10 cellular contexts compared by ENCODE assay signal in genomic region chr2:241595600-241596140, GRCh38. TPM values are rescaled to one million over a fixed set of nuclear protein-coding genes. Genes with fewer than 3 reads are reported as not detected.
DNase-seq lines count a peak whose midpoint lies in the region; ATAC-seq and TF ChIP-seq lines count a peak whose summit lies in the region.
"Had no signal": no experiment of that assay in that cellular context is flagged by ENCODE, and none has a peak within 500 bp of the region (broad histone marks: within the 10 kb centered on the region; RNA-seq: fewer than 3 reads in every experiment).

No MANE protein-coding gene starts in this region.

- no peak overlapping the region for H3K4me2 ChIP-seq in PC-3 (ENCODE audit: low read length)

- POLR2A ChIA-PET in PC-3 (lab: Charles Lee; ENCODE audit: unreplicated experiment) = no interaction called here

- no TSS peak for BruUV-seq in PC-3 (replicated peaks; lab: Mats Ljungman, UMichigan)

- intact Hi-C loops in PC-3 (cut with micrococcal nuclease) = no loop called here

- H3K36me3 ChIP-seq in PC-3 (ENCODE audit: low read depth, low read length) = peaks cover 4% of the 10 kb centered on the region; the same call in 1 of the 2 replicates

- no peak overlapping the region for H3K9ac ChIP-seq in PC-3 (ENCODE audit: low read length)

- no peaks in the 10 kb centered on the region for H3F3A ChIP-seq in PC-3 (ENCODE audit: low read length, unreplicated experiment)

- H3K79me2 ChIP-seq in PC-3 (ENCODE audit: low read length) = no peaks in the 10 kb centered on the region

- peak; percentile 25 for DNase-seq in PC-3
- DNase-seq in left lobe of liver (ENCODE audit: low spot score) = no peak
- DNase-seq in GM19238 (ENCODE audit: insufficient read length, low spot score) = no peak
- DNase-seq in C1 segment of cervical spinal cord (lab: John Stamatoyannopoulos, UW) = no peak
- DNase-seq: activated T-cell treated with anti-CD3 and anti-CD28 coated beads, Interleukin-2, amount 50 U/mL, for 48 hours; effector memory CD4-positive, alpha-beta T cell; SHP77 had no signal

- H3K9me2 ChIP-seq in PC-3 (replicated peaks; ENCODE audit: low read length) = no peaks in the 10 kb centered on the region

- H3K27ac ChIP-seq in PC-3 (ENCODE audit: low read length) = no peak overlapping the region
- H3K27ac ChIP-seq: tibial artery had no signal

- no peaks in the 10 kb centered on the region for H3K9me3 ChIP-seq in PC-3 (ENCODE audit: low read length)
- H3K9me3 ChIP-seq: tibial artery had no signal

- H3K27me3 ChIP-seq in PC-3 (ENCODE audit: low read length) = no peaks in the 10 kb centered on the region
- H3K27me3 ChIP-seq: tibial artery had no signal

- H2AFZ ChIP-seq in PC-3 (ENCODE audit: low read length) = no peak overlapping the region

- no peak overlapping the region for H3K4me3 ChIP-seq in PC-3 (ENCODE audit: low read length)
- H3K4me3 ChIP-seq: tibial artery had no signal

- no peaks in the 10 kb centered on the region for H3K4me1 ChIP-seq in PC-3 (ENCODE audit: insufficient read depth, low read length)
- H3K4me1 ChIP-seq: tibial artery had no signal

- TF ChIP-seq CTCF in GM12873 (IDR thresholded peaks at IDR 0.05; ENCODE audit: insufficient read depth, low read depth, low read length, missing control alignments) = peak; percentile 58
- TF ChIP-seq CTCF in PC-3 (conservative IDR thresholded peaks at IDR 0.05; ENCODE audit: low read depth, low read length) = peak; percentile 43; the same call in 1 of the 2 replicates

- CTCF ChIA-PET in PC-3 (lab: Charles Lee) = interaction anchor here (0.6 to 0.7 kb wide), 3 partner anchors 32 to 298 kb away, joined by 3 to 5 read pairs (median 3); no protein-coding TSS in a partner anchor

- no peaks in the 10 kb centered on the region for H4K20me1 ChIP-seq in PC-3 (ENCODE audit: low read length)

- ATAC-seq in PC-3 (peak; percentile 36; the same call in 1 of the 2 replicates), left lobe of liver (peak; percentile 68), HG03135 (IDR thresholded peaks at IDR 0.05; ENCODE audit: unreplicated experiment) (no peak)

RNA-seq across cellular contexts. Expression of gene BOK, which starts 37.1 kb away (rescaled TPM):
- total RNA-seq in PC-3 (2014; rRNA removed) (30.2 and 39.3 TPM in 2 replicates), left lobe of liver (95.8 TPM)

RNA-seq across cellular contexts. Expression of gene THAP4, which starts 41.3 kb away (rescaled TPM):
- total RNA-seq in PC-3 (2014; rRNA removed) (75.1 and 102 TPM in 2 replicates), left lobe of liver (29.1 TPM)

RNA-seq across cellular contexts. Expression of gene ATG4B, which starts 41.8 kb away (rescaled TPM):
- total RNA-seq in PC-3 (2014; rRNA removed) = 83.0 and 88.6 TPM in 2 replicates
- total RNA-seq in left lobe of liver = 41.5 TPM
